16 cellular contexts compared by ENCODE assay signal in genomic region chr7:51246258-51247245, GRCh38.
DNase-seq lines count a peak whose midpoint lies in the region; ATAC-seq and TF ChIP-seq lines count a peak whose summit lies in the region.
"Had no signal": no experiment of that assay in that cellular context is flagged by ENCODE, and none has a peak within 500 bp of the region (broad histone marks: within the 10 kb centered on the region; RNA-seq: fewer than 3 reads in every experiment).

No MANE protein-coding gene starts in this region.

- no peaks in the 10 kb centered on the region for H3K9me3 ChIP-seq in CD4-positive, alpha-beta memory T cell (ENCODE audit: control insufficient read depth in 1 of 2, low read length in 2 of 2)
- no peaks in the 10 kb centered on the region for H3K9me3 ChIP-seq in upper lobe of left lung
- H3K9me3 ChIP-seq: esophagus muscularis mucosa had no signal

- H3K4me3 Mint-ChIP-seq in activated T-cell treated with anti-CD3 and anti-CD28 coated beads, Interleukin-2, amount 50 U/mL, for 24 hours, result no peak overlapping the region
- H3K4me3 Mint-ChIP-seq in CD4-positive, alpha-beta memory T cell, result no peak overlapping the region
- H3K4me3 Mint-ChIP-seq: neural crest cell had no signal

- H3K4me1 Mint-ChIP-seq in activated T-cell treated with anti-CD3 and anti-CD28 coated beads, Interleukin-2, amount 50 U/mL, for 24 hours (ENCODE audit: low read depth), result no peaks in the 10 kb centered on the region
- H3K4me1 Mint-ChIP-seq in CD4-positive, alpha-beta memory T cell, result no peaks in the 10 kb centered on the region
- H3K4me1 Mint-ChIP-seq: neural crest cell had no signal

- H3K27me3 Mint-ChIP-seq in activated T-cell treated with anti-CD3 and anti-CD28 coated beads, Interleukin-2, amount 50 U/mL, for 24 hours, result peaks cover 10% of the 10 kb centered on the region
- peaks cover 1 to 11% of the 10 kb centered on the region in 2 donors for H3K27me3 Mint-ChIP-seq in CD4-positive, alpha-beta memory T cell

- H3K4me1 ChIP-seq in CD4-positive, alpha-beta memory T cell (ENCODE audit: insufficient read depth, low read length), result no peaks in the 10 kb centered on the region
- peaks cover 0 to 9% (median 3%) of the 10 kb centered on the region in 4 donors for H3K4me1 ChIP-seq in upper lobe of left lung

- TF ChIP-seq POLR2A in upper lobe of left lung (IDR thresholded peaks at IDR 0.05), result no peak

- H3K36me3 Mint-ChIP-seq in activated T-cell treated with anti-CD3 and anti-CD28 coated beads, Interleukin-2, amount 50 U/mL, for 24 hours (ENCODE audit: low read depth), result no peaks in the 10 kb centered on the region
- no peaks in the 10 kb centered on the region for H3K36me3 Mint-ChIP-seq in CD4-positive, alpha-beta memory T cell
- H3K36me3 Mint-ChIP-seq: activated naive CD4-positive, alpha-beta T cell treated with anti-CD3 and anti-CD28 coated beads, Interleukin-2, amount 50 U/mL, for 72 hours had no signal

- 73 to 79% methylated on average over 7 to 12 of the region's 12 CpGs for WGBS in upper lobe of left lung, 2 donors

- no peak for ATAC-seq in upper lobe of left lung (ENCODE audit: low FRiP score in 2 of 2)
- ATAC-seq: activated naive CD4-positive, alpha-beta T cell treated with anti-CD3 and anti-CD28 coated beads, Interleukin-2, amount 50 U/mL, for 72 hours had no signal

- no peaks in the 10 kb centered on the region for H3K36me3 ChIP-seq in CD4-positive, alpha-beta memory T cell (ENCODE audit: insufficient read depth, low read length)
- H3K36me3 ChIP-seq in upper lobe of left lung, result no peaks in the 10 kb centered on the region
- H3K36me3 ChIP-seq: esophagus muscularis mucosa had no signal

- no peak for TF ChIP-seq CTCF in upper lobe of left lung (IDR thresholded peaks at IDR 0.05)

- TF ChIP-seq EP300 in upper lobe of left lung (IDR thresholded peaks at IDR 0.05), result no peak

- DNase-seq in D341Med (ENCODE audit: low spot score) (peak; percentile 54), NCI-H446 treated with DMSO at 0.1 percent for 48 hours (lab: John Stamatoyannopoulos, UW) (peak; percentile 84), globus pallidus (ENCODE audit: low spot score) (peak; percentile 87), occipital lobe (lab: John Stamatoyannopoulos, UW) (peak; percentile 66), NCI-H2107 treated with DMSO at 0.1 percent for 48 hours (lab: John Stamatoyannopoulos, UW; ENCODE audit: unreplicated experiment) (no peak), upper lobe of left lung (no peak)
- DNase-seq in activated T-cell treated with anti-CD3 and anti-CD28 coated beads, Interleukin-2, amount 50 U/mL, for 24 hours, result no peak
- no peak for DNase-seq in CD4-positive, alpha-beta memory T cell
- DNase-seq: activated CD4-positive, CD25-positive, alpha-beta regulatory T cell treated with anti-CD3 and anti-CD28 coated beads, Interleukin-2, amount 50 U/mL, for 72 hours; activated CD8-positive, alpha-beta memory T cell treated with anti-CD3 and anti-CD28 coated beads, Interleukin-2, amount 50 U/mL, for 48 hours; HCEC 1CT had no signal

- intact Hi-C loops in CD4-positive, alpha-beta memory T cell (cut with micrococcal nuclease), result no loop called here

- no peaks in the 10 kb centered on the region for H3K9me3 Mint-ChIP-seq in activated T-cell treated with anti-CD3 and anti-CD28 coated beads, Interleukin-2, amount 50 U/mL, for 24 hours
- H3K9me3 Mint-ChIP-seq in CD4-positive, alpha-beta memory T cell, result no peaks in the 10 kb centered on the region
- H3K9me3 Mint-ChIP-seq: activated naive CD4-positive, alpha-beta T cell treated with anti-CD3 and anti-CD28 coated beads, Interleukin-2, amount 50 U/mL, for 72 hours; neural crest cell had no signal

- no peak overlapping the region for H3K27ac ChIP-seq in CD4-positive, alpha-beta memory T cell (ENCODE audit: low read depth, low read length)
- H3K27ac ChIP-seq in upper lobe of left lung, result no peak overlapping the region
- H3K27ac ChIP-seq: esophagus muscularis mucosa, HL-60 had no signal

- POLR2A ChIA-PET in CD4-positive, alpha-beta memory T cell (lab: Charles Lee; ENCODE audit: partially characterized antibody), result no interaction called here

- no peaks in the 10 kb centered on the region for H3K27me3 ChIP-seq in CD4-positive, alpha-beta memory T cell (ENCODE audit: insufficient read depth, low read length)
- H3K27me3 ChIP-seq in upper lobe of left lung, result no peaks in the 10 kb centered on the region
- H3K27me3 ChIP-seq: esophagus muscularis mucosa had no signal

- CTCF ChIA-PET in CD4-positive, alpha-beta memory T cell (lab: Charles Lee; ENCODE audit: partially characterized antibody), result no interaction called here

- H3K27ac Mint-ChIP-seq in activated T-cell treated with anti-CD3 and anti-CD28 coated beads, Interleukin-2, amount 50 U/mL, for 24 hours, result no peak overlapping the region
- H3K27ac Mint-ChIP-seq in CD4-positive, alpha-beta memory T cell, result no peak overlapping the region

- no peak overlapping the region for H3K4me3 ChIP-seq in CD4-positive, alpha-beta memory T cell (ENCODE audit: low read length in 2 of 2)
- no peak overlapping the region for H3K4me3 ChIP-seq in upper lobe of left lung
- H3K4me3 ChIP-seq: esophagus muscularis mucosa, lung had no signal

Comparison
In these comparisons a context has a peak if more than half of its experiments do, and no peak if none do; other contexts are left out.
1. DNase-seq: peak in D341Med (single experiment), NCI-H446 treated with DMSO at 0.1 percent for 48 hours (single experiment), globus pallidus (single experiment) and occipital lobe (single experiment); none in activated T-cell treated with anti-CD3 and anti-CD28 coated beads, Interleukin-2, amount 50 U/mL, for 24 hours (single experiment), CD4-positive, alpha-beta memory T cell (0 of 5), NCI-H2107 treated with DMSO at 0.1 percent for 48 hours (single experiment) and upper lobe of left lung (0 of 2).